Comparison of ENCODE assay signal across 8 cellular contexts in the genomic region with DNA sequence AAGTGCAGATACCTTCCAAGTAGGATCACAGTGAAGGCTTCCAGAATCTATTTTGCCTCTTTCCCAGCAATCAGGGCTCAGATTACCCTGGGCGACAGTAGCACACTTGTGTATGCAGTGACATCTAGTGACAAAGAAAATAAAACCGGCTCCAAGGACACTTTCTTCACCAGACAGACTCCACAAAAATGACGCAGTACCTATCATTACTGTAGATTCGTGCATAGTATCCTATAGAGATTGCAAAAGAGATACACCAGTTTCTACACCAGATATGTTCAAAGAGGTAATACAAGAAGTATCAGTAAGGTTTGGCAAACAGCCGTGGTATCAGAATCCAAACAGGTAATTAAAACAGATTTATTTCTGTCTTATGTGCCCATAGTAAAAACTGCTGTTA.
A peak's percentile ranks its signal among the peaks of the same experiment; 100 is the strongest.
DNase-seq lines count a peak whose midpoint lies in the region; ATAC-seq and TF ChIP-seq lines count a peak whose summit lies in the region.

No MANE protein-coding gene starts in this region.

- H3K27ac Mint-ChIP-seq in T-helper 2 cell treated with Interferon-gamma antibody and Interleukin-4, amounts not matched to agents 5 μg/mL and 100 μg/mL, for 36 hours, result no peak overlapping the region

- H3K27ac ChIP-seq in SK-N-MC (no peak overlapping the region), ovary (no peak overlapping the region)

- H3K9me3 ChIP-seq in SK-N-MC (ENCODE audit: low read depth, low read length) (no peaks in the 10 kb centered on the region), ovary (no peaks in the 10 kb centered on the region)

- no peaks in the 10 kb centered on the region for H3K27me3 ChIP-seq in ovary

- no peak overlapping the region for H3K4me3 Mint-ChIP-seq in T-helper 2 cell treated with Interferon-gamma antibody and Interleukin-4, amounts not matched to agents 5 μg/mL and 100 μg/mL, for 36 hours

- TF ChIP-seq CTCF in fibroblast of pulmonary artery (IDR thresholded peaks at IDR 0.05; ENCODE audit: low read length, missing control alignments) (peak; percentile 43), ovary (IDR thresholded peaks at IDR 0.05) (peak in 2 of 3 donors; percentile 37 to 45)

- no peaks in the 10 kb centered on the region for H3K4me1 Mint-ChIP-seq in T-helper 2 cell treated with Interferon-gamma antibody and Interleukin-4, amounts not matched to agents 5 μg/mL and 100 μg/mL, for 36 hours (ENCODE audit: low read depth)

- TF ChIP-seq POLR2A in ovary (IDR thresholded peaks at IDR 0.05), result no peak

- H3K4me3 ChIP-seq in SK-N-MC, result no peak overlapping the region
- H3K4me3 ChIP-seq in fibroblast of pulmonary artery (replicated peaks; ENCODE audit: low read depth, low read length), result no peak overlapping the region
- H3K4me3 ChIP-seq in ovary, result no peak overlapping the region

- DNase-seq in COR-L47 (lab: John Stamatoyannopoulos, UW), result peak; percentile 62
- DNase-seq in NCI-H128 (lab: John Stamatoyannopoulos, UW; ENCODE audit: unreplicated experiment), result peak; percentile 21
- peak; percentile 51 for DNase-seq in SK-N-MC (ENCODE audit: low read depth, low spot score)
- peak; percentile 81 for DNase-seq in fibroblast of pulmonary artery (ENCODE audit: low read depth)
- DNase-seq in ovary, result peak in 1 of 5 donors; percentile 32
- DNase-seq in T-helper 2 cell treated with Interferon-gamma antibody and Interleukin-4, amounts not matched to agents 5 μg/mL and 100 μg/mL, for 36 hours (ENCODE audit: low spot score), result no peak

- no peaks in the 10 kb centered on the region for H3K36me3 ChIP-seq in SK-N-MC (ENCODE audit: insufficient read depth, low read length)
- no peaks in the 10 kb centered on the region for H3K36me3 ChIP-seq in ovary

- H3K36me3 Mint-ChIP-seq in T-helper 2 cell treated with Interferon-gamma antibody and Interleukin-4, amounts not matched to agents 5 μg/mL and 100 μg/mL, for 36 hours (ENCODE audit: low read depth), result no peaks in the 10 kb centered on the region

- no peak overlapping the region for H3K9ac ChIP-seq in SK-N-MC (ENCODE audit: insufficient read length)

- no peaks in the 10 kb centered on the region for H3K4me1 ChIP-seq in ovary (ENCODE audit: insufficient read depth)

- ATAC-seq in GM21786 (IDR thresholded peaks at IDR 0.05; ENCODE audit: unreplicated experiment), result peak; percentile 63
- no peak for ATAC-seq in HG02840 (IDR thresholded peaks at IDR 0.05; ENCODE audit: low FRiP score, unreplicated experiment)

- WGBS in ovary, 3 donors, result 9 to 12% (median 10%) methylated on average over 5 of the region's 5 CpGs

- no peaks in the 10 kb centered on the region for H3K9me3 Mint-ChIP-seq in T-helper 2 cell treated with Interferon-gamma antibody and Interleukin-4, amounts not matched to agents 5 μg/mL and 100 μg/mL, for 36 hours

- TF ChIP-seq EP300 in ovary (IDR thresholded peaks at IDR 0.05), result no peak

- intact Hi-C loops in ovary (cut with DNase I), result loop anchor here in 2 of 4 donors (5.0 kb wide), 2 partner anchors 602 to 717 kb away; a partner anchor contains a TSS

- H3K27me3 Mint-ChIP-seq in T-helper 2 cell treated with Interferon-gamma antibody and Interleukin-4, amounts not matched to agents 5 μg/mL and 100 μg/mL, for 36 hours (ENCODE audit: low read depth), result no peaks in the 10 kb centered on the region
